ENCODE assay signal across 12 cellular contexts in the genomic region with DNA sequence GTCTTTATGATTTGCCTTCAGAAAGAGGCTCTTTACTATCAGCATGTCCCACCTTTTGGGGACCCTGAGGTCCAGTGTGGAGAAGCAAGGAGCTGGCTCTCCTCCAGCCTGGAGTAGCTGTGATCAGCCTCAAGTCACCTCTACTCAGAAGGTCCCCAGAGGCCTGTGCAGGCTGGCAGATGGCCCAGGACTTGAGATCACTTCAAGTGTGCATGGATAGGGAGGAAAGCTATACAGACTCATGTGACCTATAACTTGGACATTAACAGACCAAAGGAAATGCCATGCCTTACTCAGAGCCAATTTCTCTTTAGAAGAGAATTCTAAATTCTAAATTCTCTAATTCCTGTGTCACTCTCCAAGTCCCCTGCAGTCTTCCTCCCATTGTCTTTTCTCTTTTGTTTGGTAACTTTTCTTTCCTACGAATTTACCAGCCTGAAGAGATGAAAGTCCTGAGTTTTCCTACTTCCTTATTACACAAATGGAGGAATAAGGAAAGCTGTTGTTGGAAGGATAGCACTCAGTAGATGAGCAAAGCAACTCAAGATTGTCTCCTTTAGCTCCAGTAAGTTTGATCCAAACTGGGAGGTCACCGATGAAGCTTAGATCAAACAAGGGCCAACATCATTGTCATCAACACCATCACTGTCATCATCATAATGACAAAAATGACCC.
DNase-seq lines count a peak whose midpoint lies in the region; ATAC-seq and TF ChIP-seq lines count a peak whose summit lies in the region.
"Had no signal": no experiment of that assay in that cellular context is flagged by ENCODE, and none has a peak within 500 bp of the region (broad histone marks: within the 10 kb centered on the region; RNA-seq: fewer than 3 reads in every experiment).

No MANE protein-coding gene starts in this region.

- peak overlapping the region; percentile 48; the same call in 1 of the 2 replicates for H3K9ac ChIP-seq in IMR-90 (ENCODE audit: low read depth, low read length)
- H3K9ac ChIP-seq: BLaER1 had no signal

- no CpG with 5 or more reads among the region's 2 CpGs for WGBS in IMR-90 (ENCODE audit: extremely low coverage in 2 of 2, insufficient read length in 1 of 2), 2 experiments
- 59% methylated on average over 2 of the region's 2 CpGs for WGBS in right lobe of liver (ENCODE audit: insufficient coverage, low coverage, low lambda C conversion rate, missing lambda C conversion rate)

- intact Hi-C loops in A673 (cut with micrococcal nuclease; ENCODE audit: unreplicated experiment) (no loop called here), IMR-90 (cut with micrococcal nuclease) (no loop called here), right lobe of liver (cut with DNase I) (no loop called here)

- dilution Hi-C loops in IMR-90 (cut with HindIII; ENCODE audit: low sequenced_read_pairs, unreplicated experiment), result no loop called here

- peak overlapping the region; percentile 23; the same call in 1 of the 2 replicates for H3K4me2 ChIP-seq in IMR-90 (ENCODE audit: low read depth, low read length)
- H3K4me2 ChIP-seq: BLaER1 had no signal

- peaks cover 24% of the 10 kb centered on the region for H3K9me1 ChIP-seq in IMR-90 (ENCODE audit: insufficient read depth, low read length)

- peak overlapping the region; percentile 98 for H3K18ac ChIP-seq in IMR-90 (ENCODE audit: low read depth, low read length)

- peak overlapping the region; percentile 94 for H4K91ac ChIP-seq in IMR-90 (ENCODE audit: insufficient read depth, low read depth, low read length)

- peak overlapping the region; percentile 60 to 96 for H4K8ac ChIP-seq in IMR-90 (ENCODE audit: low read depth in 2 of 2, low read length in 2 of 2)

- POLR2A ChIA-PET in A673 (lab: Charles Lee; ENCODE audit: low non-redundant PET), result interaction anchor here (0.5 kb wide), 1 partner anchor 1801 kb away, joined by 4 read pairs; no protein-coding TSS in a partner anchor
- POLR2A ChIA-PET in IMR-90 (lab: Charles Lee; ENCODE audit: unreplicated experiment), result no interaction called here

- peak overlapping the region; percentile 95 for H2AK5ac ChIP-seq in IMR-90 (ENCODE audit: low read depth, low read length)

- no peaks in the 10 kb centered on the region for H3K9me3 Mint-ChIP-seq in activated naive CD8-positive, alpha-beta T cell treated with anti-CD3 and anti-CD28 coated beads, Interleukin-2, amount 50 U/mL, for 24 hours
- H3K9me3 Mint-ChIP-seq: central memory CD8-positive, alpha-beta T cell had no signal

- H3K4me3 Mint-ChIP-seq in activated naive CD8-positive, alpha-beta T cell treated with anti-CD3 and anti-CD28 coated beads, Interleukin-2, amount 50 U/mL, for 24 hours, result no peak overlapping the region
- H3K4me3 Mint-ChIP-seq: central memory CD8-positive, alpha-beta T cell had no signal

- H2BK20ac ChIP-seq in IMR-90 (ENCODE audit: low read depth, low read length), result peak overlapping the region; percentile 96

- H3K4me1 Mint-ChIP-seq in activated naive CD8-positive, alpha-beta T cell treated with anti-CD3 and anti-CD28 coated beads, Interleukin-2, amount 50 U/mL, for 24 hours, result no peaks in the 10 kb centered on the region
- H3K4me1 Mint-ChIP-seq: central memory CD8-positive, alpha-beta T cell had no signal

- H3K27me3 Mint-ChIP-seq in activated naive CD8-positive, alpha-beta T cell treated with anti-CD3 and anti-CD28 coated beads, Interleukin-2, amount 50 U/mL, for 24 hours, result peaks cover 6% of the 10 kb centered on the region

- no peaks in the 10 kb centered on the region for H3K9me3 ChIP-seq in A673 (ENCODE audit: low read depth, low read length, poor library complexity, severe bottlenecking)
- no peaks in the 10 kb centered on the region for H3K9me3 ChIP-seq in IMR-90 (ENCODE audit: control insufficient read depth, insufficient read depth, low read length)
- no peaks in the 10 kb centered on the region for H3K9me3 ChIP-seq in right lobe of liver
- H3K9me3 ChIP-seq: BLaER1, gastrocnemius medialis had no signal

- peak overlapping the region; percentile 90 for H3K23ac ChIP-seq in IMR-90 (ENCODE audit: low read depth, low read length)

- H4K20me1 ChIP-seq in IMR-90 (ENCODE audit: insufficient read depth, low read length), result no peaks in the 10 kb centered on the region; the same call in 1 of the 2 replicates
- H4K20me1 ChIP-seq: BLaER1 had no signal

- TF ChIP-seq CTCF in A673 (conservative IDR thresholded peaks at IDR 0.05; ENCODE audit: low read depth, low read length), result no peak
- no peak for TF ChIP-seq CTCF in IMR-90 (conservative IDR thresholded peaks at IDR 0.05; ENCODE audit: low read depth, low read length)
- TF ChIP-seq CTCF in choroid plexus epithelial cell (conservative IDR thresholded peaks at IDR 0.05; ENCODE audit: low read depth, low read length), result no peak
- no peak for TF ChIP-seq CTCF in right lobe of liver (IDR thresholded peaks at IDR 0.05)

- H3K27ac ChIP-seq in A673 (ENCODE audit: low read depth, low read length, poor library complexity, severe bottlenecking), result no peak overlapping the region
- H3K27ac ChIP-seq in IMR-90 (ENCODE audit: insufficient read depth, low read length), result peak overlapping the region; percentile 97
- H3K27ac ChIP-seq in right lobe of liver, result peak overlapping the region in 2 of 3 donors; percentile 15 to 50
- H3K27ac ChIP-seq: BLaER1 had no signal

- CTCF ChIA-PET in A673 (lab: Charles Lee), result no interaction called here
- CTCF ChIA-PET in IMR-90 (lab: Yijun Ruan, JAX), result no interaction called here

- H3K14ac ChIP-seq in IMR-90 (replicated peaks; ENCODE audit: low read depth, low read length), result peak overlapping the region; percentile 97

- TF ChIP-seq POLR2A in IMR-90 (IDR thresholded peaks at IDR 0.05; ENCODE audit: low read depth, low read length), result no peak
- no peak for TF ChIP-seq POLR2A in right lobe of liver (IDR thresholded peaks at IDR 0.05)

- H3K27me3 ChIP-seq in A673 (replicated peaks; ENCODE audit: insufficient read depth, low read depth, low read length, poor library complexity) (no peaks in the 10 kb centered on the region), IMR-90 (ENCODE audit: control insufficient read depth, insufficient read depth, low read length) (no peaks in the 10 kb centered on the region), right lobe of liver (no peaks in the 10 kb centered on the region)
- H3K27me3 ChIP-seq: BLaER1, gastrocnemius medialis had no signal

- H3K79me1 ChIP-seq in IMR-90 (ENCODE audit: low read depth in 1 of 2, low read length in 2 of 2), result peaks cover 9 to 52% of the 10 kb centered on the region in 2 experiments; a peak in 3 of 4 replicates

- no peaks in the 10 kb centered on the region for H3K36me3 ChIP-seq in A673 (ENCODE audit: insufficient read depth, low read length, poor library complexity, severe bottlenecking)
- H3K36me3 ChIP-seq in IMR-90 (ENCODE audit: control insufficient read depth, insufficient read depth, low read length), result peaks cover 18% of the 10 kb centered on the region
- no peaks in the 10 kb centered on the region for H3K36me3 ChIP-seq in right lobe of liver
- H3K36me3 ChIP-seq: BLaER1, gastrocnemius medialis had no signal

- H3K56ac ChIP-seq in IMR-90 (ENCODE audit: extremely low read depth, insufficient read depth, low read length), result peak overlapping the region; percentile 58

- no peak overlapping the region for H2AK9ac ChIP-seq in IMR-90 (replicated peaks; ENCODE audit: low read depth, low read length, poor library complexity)

- in situ Hi-C loops in IMR-90 (cut with MboI; ENCODE audit: low sequenced_read_pairs), result no loop called here

- no peaks in the 10 kb centered on the region for H3K36me3 Mint-ChIP-seq in activated naive CD8-positive, alpha-beta T cell treated with anti-CD3 and anti-CD28 coated beads, Interleukin-2, amount 50 U/mL, for 24 hours (ENCODE audit: low read depth)

- H2BK120ac ChIP-seq in IMR-90 (ENCODE audit: low read depth, low read length), result peak overlapping the region; percentile 80

- no peak overlapping the region for H3K27ac Mint-ChIP-seq in activated naive CD8-positive, alpha-beta T cell treated with anti-CD3 and anti-CD28 coated beads, Interleukin-2, amount 50 U/mL, for 24 hours

- H2BK5ac ChIP-seq in IMR-90 (ENCODE audit: low read depth, low read length, poor library complexity, severe bottlenecking), result peak overlapping the region; percentile 83

- H3K4me1 ChIP-seq in A673 (ENCODE audit: insufficient read depth, low read length, poor library complexity, severe bottlenecking) (no peaks in the 10 kb centered on the region), IMR-90 (ENCODE audit: control insufficient read depth, insufficient read depth, low read length) (peaks cover 27% of the 10 kb centered on the region), right lobe of liver (peaks cover 0 to 15% (median 3%) of the 10 kb centered on the region in 4 donors)

- no peak for TF ChIP-seq RAD21 in IMR-90 (IDR thresholded peaks at IDR 0.05; ENCODE audit: low read length)

- BruUV-seq in A673 (replicated peaks; lab: Mats Ljungman, UMichigan) (no TSS peak), IMR-90 (replicated peaks; lab: Mats Ljungman, UMichigan) (no TSS peak)

- H4K5ac ChIP-seq in IMR-90 (ENCODE audit: low read depth, low read length), result peak overlapping the region; percentile 66

- peak overlapping the region; percentile 99 for H2BK15ac ChIP-seq in IMR-90 (ENCODE audit: low read depth, low read length)

- peak overlapping the region; percentile 91 for H3K4ac ChIP-seq in IMR-90 (ENCODE audit: low read depth, low read length)

- H2AFZ ChIP-seq in IMR-90 (replicated peaks; ENCODE audit: low read length, poor library complexity), result no peak overlapping the region

- no peak overlapping the region for H3K4me3 ChIP-seq in A673 (ENCODE audit: low read depth, low read length, poor library complexity, severe bottlenecking)
- H3K4me3 ChIP-seq in IMR-90 (ENCODE audit: insufficient read depth, low read depth, low read length), result no peak overlapping the region
- H3K4me3 ChIP-seq in choroid plexus epithelial cell (ENCODE audit: low read depth, low read length), result no peak overlapping the region
- no peak overlapping the region for H3K4me3 ChIP-seq in right lobe of liver
- H3K4me3 ChIP-seq: BLaER1, gastrocnemius medialis had no signal

- peak; percentile 43 for DNase-seq in A673 (ENCODE audit: low spot score)
- peak; percentile 55 for DNase-seq in IMR-90
- DNase-seq in choroid plexus epithelial cell (ENCODE audit: low read depth), result peak; percentile 69
- DNase-seq in right lobe of liver, result no peak
- DNase-seq in activated naive CD8-positive, alpha-beta T cell treated with anti-CD3 and anti-CD28 coated beads, Interleukin-2, amount 50 U/mL, for 24 hours, result no peak
- DNase-seq in COR-L47 (lab: John Stamatoyannopoulos, UW), result no peak
- no peak for DNase-seq in islet precursor cell
- no peak for DNase-seq in KG1 (lab: John Stamatoyannopoulos, UW)
- DNase-seq: activated T-cell treated with anti-CD3 and anti-CD28 coated beads, Interleukin-2, amount 50 U/mL, for 1 hour; gastrocnemius medialis had no signal

- ATAC-seq in IMR-90 (ENCODE audit: low read depth) (peak; percentile 36), right lobe of liver (peak in 3 of 4 donors; percentile 19 to 33 (median 23))
- ATAC-seq in activated naive CD8-positive, alpha-beta T cell treated with anti-CD3 and anti-CD28 coated beads, Interleukin-2, amount 50 U/mL, for 24 hours, result no peak
- ATAC-seq: gastrocnemius medialis had no signal

TF ChIP-seq in IMR-90, 13 proteins besides CTCF, POLR2A, EP300 and RAD21 (continues in another document):
- TF ChIP-seq MAFK (IDR thresholded peaks at IDR 0.05; ENCODE audit: low read depth, low read length) (no peak), CHD1 (IDR thresholded peaks at IDR 0.05; ENCODE audit: low read depth, low read length) (no peak)

Comparison
In these comparisons a context has a peak if more than half of its experiments do, and no peak if none do; other contexts are left out.
1. DNase-seq: peak in A673 (single experiment), IMR-90 (single experiment) and choroid plexus epithelial cell (single experiment); none in right lobe of liver (0 of 3), activated naive CD8-positive, alpha-beta T cell treated with anti-CD3 and anti-CD28 coated beads, Interleukin-2, amount 50 U/mL, for 24 hours (single experiment), COR-L47 (single experiment), islet precursor cell (single experiment) and KG1 (single experiment).